In genomic region chrX:118156254-118156952, GRCh38 we compare ENCODE assay signal across 20 cellular contexts. TPM values are rescaled to one million over a fixed set of nuclear protein-coding genes. Genes with fewer than 3 reads are reported as not detected.
DNase-seq lines count a peak whose midpoint lies in the region; ATAC-seq, FAIRE-seq and TF ChIP-seq lines count a peak whose summit lies in the region.
"Had no signal": no experiment of that assay in that cellular context is flagged by ENCODE, and none has a peak within 500 bp of the region (broad histone marks: within the 10 kb centered on the region; RNA-seq: fewer than 3 reads in every experiment).

No MANE protein-coding gene starts in this region.

- ATAC-seq in mucosa of descending colon = peak; percentile 94
- no peak for ATAC-seq in activated T-cell treated with anti-CD3 and anti-CD28 coated beads, Interleukin-2, amount 50 U/mL, for 4 hours
- ATAC-seq in activated CD8-positive, alpha-beta T cell treated with anti-CD3 and anti-CD28 coated beads, Interleukin-2, amount 10 ng/mL, durations not matched to agents 7 days and 5 days = no peak
- ATAC-seq in activated CD4-positive, CD25-positive, alpha-beta regulatory T cell treated with anti-CD3 and anti-CD28 coated beads, Interleukin-2, amount 50 U/mL, for 24 hours = no peak

- peak; percentile 67 for FAIRE-seq in small intestine (lab: Jason Lieb, UNC)
- FAIRE-seq: RCC 7860 had no signal

- no peaks in the 10 kb centered on the region for H3K36me3 ChIP-seq in mucosa of descending colon (ENCODE audit: low read depth)
- H3K36me3 ChIP-seq in small intestine (ENCODE audit: control insufficient read depth in 2 of 2, insufficient read depth in 2 of 2, low read length in 2 of 2) = no peaks in the 10 kb centered on the region
- H3K36me3 ChIP-seq: BE2C, SJSA1 had no signal

- no peak overlapping the region for H3K27ac Mint-ChIP-seq in activated CD8-positive, alpha-beta T cell treated with anti-CD3 and anti-CD28 coated beads, Interleukin-2, amount 10 ng/mL, durations not matched to agents 7 days and 5 days

- no peaks in the 10 kb centered on the region for H3K4me1 Mint-ChIP-seq in activated T-cell treated with anti-CD3 and anti-CD28 coated beads, Interleukin-2, amount 50 U/mL, for 4 hours (ENCODE audit: low read depth)
- H3K4me1 Mint-ChIP-seq in activated CD8-positive, alpha-beta T cell treated with anti-CD3 and anti-CD28 coated beads, Interleukin-2, amount 10 ng/mL, durations not matched to agents 7 days and 5 days (ENCODE audit: low read depth) = no peaks in the 10 kb centered on the region

- H3K27ac ChIP-seq in small intestine (ENCODE audit: low read depth in 1 of 2, low read length in 1 of 2) = peak overlapping the region in 1 of 2 donors; percentile 24
- H3K27ac ChIP-seq: SJSA1 had no signal

- CTCF ChIA-PET in activated CD8-positive, alpha-beta T cell treated with anti-CD3 and anti-CD28 coated beads, Interleukin-2, amount 10 ng/mL, durations not matched to agents 7 days and 5 days (lab: Charles Lee) = no interaction called here

- H3K27me3 Mint-ChIP-seq in activated T-cell treated with anti-CD3 and anti-CD28 coated beads, Interleukin-2, amount 50 U/mL, for 4 hours (ENCODE audit: low read depth) = no peaks in the 10 kb centered on the region
- H3K27me3 Mint-ChIP-seq in activated CD8-positive, alpha-beta T cell treated with anti-CD3 and anti-CD28 coated beads, Interleukin-2, amount 10 ng/mL, durations not matched to agents 7 days and 5 days (ENCODE audit: low read depth) = no peaks in the 10 kb centered on the region

- intact Hi-C loops in mucosa of descending colon (cut with DNase I, micrococcal nuclease) = no loop called here

- H3K9me3 ChIP-seq in mucosa of descending colon (no peaks in the 10 kb centered on the region), small intestine (ENCODE audit: control insufficient read depth, low read depth) (no peaks in the 10 kb centered on the region)
- H3K9me3 ChIP-seq: BE2C, SJSA1 had no signal

- WGBS in small intestine, 3 donors = 21 to 63% (median 37%) methylated on average over 6 of the region's 6 CpGs

- H3K4me1 ChIP-seq in mucosa of descending colon (ENCODE audit: low read depth) = peaks cover 6% of the 10 kb centered on the region
- H3K4me1 ChIP-seq in small intestine (ENCODE audit: control insufficient read depth in 2 of 2, insufficient read depth in 1 of 2, low read depth in 1 of 2, low read length in 1 of 2) = peaks cover 0 to 2% of the 10 kb centered on the region in 2 donors
- H3K4me1 ChIP-seq: BE2C, SJSA1 had no signal

- no peak overlapping the region for H3K4me3 ChIP-seq in mucosa of descending colon
- no peak overlapping the region for H3K4me3 ChIP-seq in small intestine (ENCODE audit: low read depth in 1 of 2, low read length in 2 of 2)
- H3K4me3 ChIP-seq: SJSA1 had no signal

- H3K9me3 Mint-ChIP-seq in activated T-cell treated with anti-CD3 and anti-CD28 coated beads, Interleukin-2, amount 50 U/mL, for 4 hours = no peaks in the 10 kb centered on the region
- no peaks in the 10 kb centered on the region for H3K9me3 Mint-ChIP-seq in activated CD8-positive, alpha-beta T cell treated with anti-CD3 and anti-CD28 coated beads, Interleukin-2, amount 10 ng/mL, durations not matched to agents 7 days and 5 days (ENCODE audit: insufficient read depth)

- POLR2A ChIA-PET in activated CD8-positive, alpha-beta T cell treated with anti-CD3 and anti-CD28 coated beads, Interleukin-2, amount 10 ng/mL, durations not matched to agents 7 days and 5 days (lab: Charles Lee) = no interaction called here

- DNase-seq in HuH-7.5 (ENCODE audit: low spot score) (peak; percentile 26), islet precursor cell (peak; percentile 51), mucosa of descending colon (peak in 1 of 3 donors; percentile 27), small intestine (peak; percentile 85), NCI-H524 treated with DMSO at 0.1 percent for 48 hours (lab: John Stamatoyannopoulos, UW) (no peak)
- DNase-seq in activated T-cell treated with anti-CD3 and anti-CD28 coated beads, Interleukin-2, amount 50 U/mL, for 4 hours = no peak
- DNase-seq in activated CD8-positive, alpha-beta T cell treated with anti-CD3 and anti-CD28 coated beads, Interleukin-2, amount 10 ng/mL, durations not matched to agents 7 days and 5 days = no peak
- DNase-seq: DMS79, H7, KG1, NCI-H1092 treated with DMSO at 0.1 percent for 48 hours, NCI-H146, NCI-H2081, NCI-H2171 treated with DMSO at 0.1 percent for 48 hours, NCI-H526, OCI-M1 had no signal

- no peaks in the 10 kb centered on the region for H3K27me3 ChIP-seq in small intestine (ENCODE audit: control insufficient read depth in 2 of 2, insufficient read depth in 2 of 2, low read length in 2 of 2)
- H3K27me3 ChIP-seq: BE2C, SJSA1 had no signal

- TF ChIP-seq CTCF in mucosa of descending colon (IDR thresholded peaks at IDR 0.05) = no peak

- H3K4me3 Mint-ChIP-seq in activated T-cell treated with anti-CD3 and anti-CD28 coated beads, Interleukin-2, amount 50 U/mL, for 4 hours = no peak overlapping the region
- no peak overlapping the region for H3K4me3 Mint-ChIP-seq in activated CD8-positive, alpha-beta T cell treated with anti-CD3 and anti-CD28 coated beads, Interleukin-2, amount 10 ng/mL, durations not matched to agents 7 days and 5 days

- no peaks in the 10 kb centered on the region for H3K36me3 Mint-ChIP-seq in activated T-cell treated with anti-CD3 and anti-CD28 coated beads, Interleukin-2, amount 50 U/mL, for 4 hours (ENCODE audit: insufficient read depth)
- no peaks in the 10 kb centered on the region for H3K36me3 Mint-ChIP-seq in activated CD8-positive, alpha-beta T cell treated with anti-CD3 and anti-CD28 coated beads, Interleukin-2, amount 10 ng/mL, durations not matched to agents 7 days and 5 days (ENCODE audit: low read depth)

RNA-seq across cellular contexts. Expression of gene KLHL13, which starts 39.8 kb away (rescaled TPM):
- 1 to 10 TPM; 1.6 to 8.4 (median 5.1) TPM for total RNA-seq in mucosa of descending colon
- 1 to 10 TPM; 4.2 to 5.1 (median 4.3) TPM for polyA plus RNA-seq in small intestine
- total RNA-seq in activated T-cell treated with anti-CD3 and anti-CD28 coated beads, Interleukin-2, amount 50 U/mL, for 4 hours = 1 to 10 TPM in 1 of 3 donors, under 1 TPM in 2; 0.35 to 1.0 (median 0.68) TPM
- total RNA-seq in activated CD8-positive, alpha-beta T cell treated with anti-CD3 and anti-CD28 coated beads, Interleukin-2, amount 10 ng/mL, durations not matched to agents 7 days and 5 days = under 1 TPM in 1 of 2 experiments, not detected in 1; 0.08 TPM

Comparison
In these comparisons a context has a peak if more than half of its experiments do, and no peak if none do; other contexts are left out.
1. DNase-seq: peak in HuH-7.5 (single experiment), islet precursor cell (single experiment) and small intestine (single experiment); none in activated T-cell treated with anti-CD3 and anti-CD28 coated beads, Interleukin-2, amount 50 U/mL, for 4 hours (single experiment), activated CD8-positive, alpha-beta T cell treated with anti-CD3 and anti-CD28 coated beads, Interleukin-2, amount 10 ng/mL, durations not matched to agents 7 days and 5 days (single experiment) and NCI-H524 treated with DMSO at 0.1 percent for 48 hours (single experiment).